ENCODE assay signal across 1 cellular context in genomic region chr4:54265366-54265765, GRCh38.
TF ChIP-seq lines count a peak whose summit lies in the region.

No MANE protein-coding gene starts in this region.

TF ChIP-seq in HepG2, 621 proteins besides CTCF, POLR2A, EP300 and RAD21 (continued from another document):
- TF ChIP-seq CEBPB (IDR thresholded peaks at IDR 0.05; ENCODE audit: borderline replicate concordance, low read depth, low read length) (peak; percentile 25; the same call in 1 of the 2 replicates), FOXC1 (CRISPR knock-in tag; IDR thresholded peaks at IDR 0.05; ENCODE audit: borderline replicate concordance) (no peak), ZNF75D (CRISPR knock-in tag; IDR thresholded peaks at IDR 0.05; ENCODE audit: borderline replicate concordance) (no peak)
- TF ChIP-seq, protein P1, sequence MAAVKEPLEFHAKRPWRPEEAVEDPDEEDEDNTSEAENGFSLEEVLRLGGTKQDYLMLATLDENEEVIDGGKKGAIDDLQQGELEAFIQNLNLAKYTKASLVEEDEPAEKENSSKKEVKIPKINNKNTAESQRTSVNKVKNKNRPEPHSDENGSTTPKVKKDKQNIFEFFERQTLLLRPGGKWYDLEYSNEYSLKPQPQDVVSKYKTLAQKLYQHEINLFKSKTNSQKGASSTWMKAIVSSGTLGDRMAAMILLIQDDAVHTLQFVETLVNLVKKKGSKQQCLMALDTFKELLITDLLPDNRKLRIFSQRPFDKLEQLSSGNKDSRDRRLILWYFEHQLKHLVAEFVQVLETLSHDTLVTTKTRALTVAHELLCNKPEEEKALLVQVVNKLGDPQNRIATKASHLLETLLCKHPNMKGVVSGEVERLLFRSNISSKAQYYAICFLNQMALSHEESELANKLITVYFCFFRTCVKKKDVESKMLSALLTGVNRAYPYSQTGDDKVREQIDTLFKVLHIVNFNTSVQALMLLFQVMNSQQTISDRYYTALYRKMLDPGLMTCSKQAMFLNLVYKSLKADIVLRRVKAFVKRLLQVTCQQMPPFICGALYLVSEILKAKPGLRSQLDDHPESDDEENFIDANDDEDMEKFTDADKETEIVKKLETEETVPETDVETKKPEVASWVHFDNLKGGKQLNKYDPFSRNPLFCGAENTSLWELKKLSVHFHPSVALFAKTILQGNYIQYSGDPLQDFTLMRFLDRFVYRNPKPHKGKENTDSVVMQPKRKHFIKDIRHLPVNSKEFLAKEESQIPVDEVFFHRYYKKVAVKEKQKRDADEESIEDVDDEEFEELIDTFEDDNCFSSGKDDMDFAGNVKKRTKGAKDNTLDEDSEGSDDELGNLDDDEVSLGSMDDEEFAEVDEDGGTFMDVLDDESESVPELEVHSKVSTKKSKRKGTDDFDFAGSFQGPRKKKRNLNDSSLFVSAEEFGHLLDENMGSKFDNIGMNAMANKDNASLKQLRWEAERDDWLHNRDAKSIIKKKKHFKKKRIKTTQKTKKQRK (IDR thresholded peaks at IDR 0.05; ENCODE audit: low read length), result no peak
TF ChIP-seq in HepG2: peak in this region for 2.
